3 cellular contexts compared by ENCODE assay signal in the genomic region with DNA sequence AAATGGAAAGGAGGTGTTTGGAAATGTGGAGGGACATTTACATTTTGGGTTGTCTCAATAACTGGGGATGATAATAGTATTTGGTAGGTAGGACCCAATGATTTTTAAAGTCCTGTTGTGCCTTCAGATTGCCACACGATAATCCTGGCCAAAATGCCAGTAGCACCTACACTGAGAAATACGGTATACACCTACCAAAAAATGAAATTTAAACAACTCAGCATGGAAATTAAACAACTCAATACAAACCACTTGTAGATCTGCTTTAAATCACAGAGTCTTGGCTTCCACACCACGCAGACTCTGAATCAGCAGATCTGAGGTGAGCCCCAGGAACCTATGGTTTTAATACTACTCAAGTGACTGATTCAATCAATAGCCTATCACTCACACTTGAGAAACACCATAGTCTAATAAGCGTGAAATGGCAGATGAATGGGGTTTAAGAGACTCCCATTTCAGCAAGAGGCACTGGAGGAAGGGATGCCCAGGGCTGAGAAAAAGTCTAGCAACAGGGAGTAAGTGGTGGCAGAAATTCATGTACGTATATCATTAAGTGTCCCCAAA.
TF ChIP-seq lines count a peak whose summit lies in the region.

No MANE protein-coding gene starts in this region.

TF ChIP-seq in SK-N-SH treated with all-trans-retinoic acid at 6 μM for 48 hours, 23 proteins besides CTCF, POLR2A, EP300 and RAD21:
- TF ChIP-seq ZNF70 (CRISPR knock-in tag; IDR thresholded peaks at IDR 0.05) = no peak
- no peak for TF ChIP-seq RARB (CRISPR knock-in tag; IDR thresholded peaks at IDR 0.05)
- TF ChIP-seq CSDC2 (CRISPR knock-in tag; IDR thresholded peaks at IDR 0.05) = no peak
- TF ChIP-seq, protein P1, sequence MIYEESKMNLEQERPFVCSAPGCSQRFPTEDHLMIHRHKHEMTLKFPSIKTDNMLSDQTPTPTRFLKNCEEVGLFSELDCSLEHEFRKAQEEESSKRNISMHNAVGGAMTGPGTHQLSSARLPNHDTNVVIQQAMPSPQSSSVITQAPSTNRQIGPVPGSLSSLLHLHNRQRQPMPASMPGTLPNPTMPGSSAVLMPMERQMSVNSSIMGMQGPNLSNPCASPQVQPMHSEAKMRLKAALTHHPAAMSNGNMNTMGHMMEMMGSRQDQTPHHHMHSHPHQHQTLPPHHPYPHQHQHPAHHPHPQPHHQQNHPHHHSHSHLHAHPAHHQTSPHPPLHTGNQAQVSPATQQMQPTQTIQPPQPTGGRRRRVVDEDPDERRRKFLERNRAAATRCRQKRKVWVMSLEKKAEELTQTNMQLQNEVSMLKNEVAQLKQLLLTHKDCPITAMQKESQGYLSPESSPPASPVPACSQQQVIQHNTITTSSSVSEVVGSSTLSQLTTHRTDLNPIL (CRISPR knock-in tag; IDR thresholded peaks at IDR 0.05; ENCODE audit: low read depth) = no peak
- no peak for TF ChIP-seq TOX (CRISPR knock-in tag; IDR thresholded peaks at IDR 0.05; ENCODE audit: borderline replicate concordance)
- no peak for TF ChIP-seq ARNTL (CRISPR knock-in tag; IDR thresholded peaks at IDR 0.05; ENCODE audit: borderline replicate concordance, low read depth)
- TF ChIP-seq, protein P2, sequence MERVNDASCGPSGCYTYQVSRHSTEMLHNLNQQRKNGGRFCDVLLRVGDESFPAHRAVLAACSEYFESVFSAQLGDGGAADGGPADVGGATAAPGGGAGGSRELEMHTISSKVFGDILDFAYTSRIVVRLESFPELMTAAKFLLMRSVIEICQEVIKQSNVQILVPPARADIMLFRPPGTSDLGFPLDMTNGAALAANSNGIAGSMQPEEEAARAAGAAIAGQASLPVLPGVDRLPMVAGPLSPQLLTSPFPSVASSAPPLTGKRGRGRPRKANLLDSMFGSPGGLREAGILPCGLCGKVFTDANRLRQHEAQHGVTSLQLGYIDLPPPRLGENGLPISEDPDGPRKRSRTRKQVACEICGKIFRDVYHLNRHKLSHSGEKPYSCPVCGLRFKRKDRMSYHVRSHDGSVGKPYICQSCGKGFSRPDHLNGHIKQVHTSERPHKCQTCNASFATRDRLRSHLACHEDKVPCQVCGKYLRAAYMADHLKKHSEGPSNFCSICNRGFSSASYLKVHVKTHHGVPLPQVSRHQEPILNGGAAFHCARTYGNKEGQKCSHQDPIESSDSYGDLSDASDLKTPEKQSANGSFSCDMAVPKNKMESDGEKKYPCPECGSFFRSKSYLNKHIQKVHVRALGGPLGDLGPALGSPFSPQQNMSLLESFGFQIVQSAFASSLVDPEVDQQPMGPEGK (CRISPR knock-in tag; IDR thresholded peaks at IDR 0.05; ENCODE audit: borderline replicate concordance) = no peak
- no peak for TF ChIP-seq ISL1 (CRISPR knock-in tag; IDR thresholded peaks at IDR 0.05)
- TF ChIP-seq PPARA (CRISPR knock-in tag; IDR thresholded peaks at IDR 0.05; ENCODE audit: borderline replicate concordance) = no peak
- TF ChIP-seq, protein P3, sequence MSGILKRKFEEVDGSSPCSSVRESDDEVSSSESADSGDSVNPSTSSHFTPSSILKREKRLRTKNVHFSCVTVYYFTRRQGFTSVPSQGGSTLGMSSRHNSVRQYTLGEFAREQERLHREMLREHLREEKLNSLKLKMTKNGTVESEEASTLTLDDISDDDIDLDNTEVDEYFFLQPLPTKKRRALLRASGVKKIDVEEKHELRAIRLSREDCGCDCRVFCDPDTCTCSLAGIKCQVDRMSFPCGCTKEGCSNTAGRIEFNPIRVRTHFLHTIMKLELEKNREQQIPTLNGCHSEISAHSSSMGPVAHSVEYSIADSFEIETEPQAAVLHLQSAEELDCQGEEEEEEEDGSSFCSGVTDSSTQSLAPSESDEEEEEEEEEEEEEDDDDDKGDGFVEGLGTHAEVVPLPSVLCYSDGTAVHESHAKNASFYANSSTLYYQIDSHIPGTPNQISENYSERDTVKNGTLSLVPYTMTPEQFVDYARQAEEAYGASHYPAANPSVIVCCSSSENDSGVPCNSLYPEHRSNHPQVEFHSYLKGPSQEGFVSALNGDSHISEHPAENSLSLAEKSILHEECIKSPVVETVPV (CRISPR knock-in tag; IDR thresholded peaks at IDR 0.05) = no peak
- no peak for TF ChIP-seq ZNF8 (CRISPR knock-in tag; IDR thresholded peaks at IDR 0.05)
- TF ChIP-seq ZFP30 (CRISPR knock-in tag; IDR thresholded peaks at IDR 0.05) = no peak

TF ChIP-seq in SK-N-SH, 30 proteins besides CTCF, POLR2A, EP300 and RAD21:
- TF ChIP-seq NFIC (IDR thresholded peaks at IDR 0.05; ENCODE audit: borderline replicate concordance) (no peak), GABPA (IDR thresholded peaks at IDR 0.05; ENCODE audit: low read depth) (no peak), FOXM1 (IDR thresholded peaks at IDR 0.05; ENCODE audit: low read depth) (no peak), GATA2 (CRISPR knock-in tag; IDR thresholded peaks at IDR 0.05) (no peak), TCF12 (IDR thresholded peaks at IDR 0.05) (no peak), MEF2A (IDR thresholded peaks at IDR 0.05; ENCODE audit: borderline replicate concordance, low read depth) (no peak), SMC3 (IDR thresholded peaks at IDR 0.05; ENCODE audit: low read depth, low read length) (no peak), FOSL2 (IDR thresholded peaks at IDR 0.05; ENCODE audit: borderline replicate concordance, low read depth) (no peak), EZH2phosphoT487 (IDR thresholded peaks at IDR 0.05; ENCODE audit: borderline replicate concordance, low read depth) (no peak), SIN3A (IDR thresholded peaks at IDR 0.05; ENCODE audit: borderline replicate concordance, low read depth, low read length) (no peak), JUND (IDR thresholded peaks at IDR 0.05) (no peak)
- TF ChIP-seq, protein P4, sequence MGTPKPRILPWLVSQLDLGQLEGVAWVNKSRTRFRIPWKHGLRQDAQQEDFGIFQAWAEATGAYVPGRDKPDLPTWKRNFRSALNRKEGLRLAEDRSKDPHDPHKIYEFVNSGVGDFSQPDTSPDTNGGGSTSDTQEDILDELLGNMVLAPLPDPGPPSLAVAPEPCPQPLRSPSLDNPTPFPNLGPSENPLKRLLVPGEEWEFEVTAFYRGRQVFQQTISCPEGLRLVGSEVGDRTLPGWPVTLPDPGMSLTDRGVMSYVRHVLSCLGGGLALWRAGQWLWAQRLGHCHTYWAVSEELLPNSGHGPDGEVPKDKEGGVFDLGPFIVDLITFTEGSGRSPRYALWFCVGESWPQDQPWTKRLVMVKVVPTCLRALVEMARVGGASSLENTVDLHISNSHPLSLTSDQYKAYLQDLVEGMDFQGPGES (IDR thresholded peaks at IDR 0.05; ENCODE audit: low read depth, low read length) = no peak
- TF ChIP-seq, protein P5, sequence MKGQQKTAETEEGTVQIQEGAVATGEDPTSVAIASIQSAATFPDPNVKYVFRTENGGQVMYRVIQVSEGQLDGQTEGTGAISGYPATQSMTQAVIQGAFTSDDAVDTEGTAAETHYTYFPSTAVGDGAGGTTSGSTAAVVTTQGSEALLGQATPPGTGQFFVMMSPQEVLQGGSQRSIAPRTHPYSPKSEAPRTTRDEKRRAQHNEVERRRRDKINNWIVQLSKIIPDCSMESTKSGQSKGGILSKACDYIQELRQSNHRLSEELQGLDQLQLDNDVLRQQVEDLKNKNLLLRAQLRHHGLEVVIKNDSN (IDR thresholded peaks at IDR 0.05; ENCODE audit: borderline replicate concordance, low read depth) = no peak

TF ChIP-seq in K562, 482 proteins besides CTCF, POLR2A, EP300 and RAD21:
- TF ChIP-seq CREM (IDR thresholded peaks at IDR 0.05; ENCODE audit: low read depth) = no peak
- TF ChIP-seq, protein P6, sequence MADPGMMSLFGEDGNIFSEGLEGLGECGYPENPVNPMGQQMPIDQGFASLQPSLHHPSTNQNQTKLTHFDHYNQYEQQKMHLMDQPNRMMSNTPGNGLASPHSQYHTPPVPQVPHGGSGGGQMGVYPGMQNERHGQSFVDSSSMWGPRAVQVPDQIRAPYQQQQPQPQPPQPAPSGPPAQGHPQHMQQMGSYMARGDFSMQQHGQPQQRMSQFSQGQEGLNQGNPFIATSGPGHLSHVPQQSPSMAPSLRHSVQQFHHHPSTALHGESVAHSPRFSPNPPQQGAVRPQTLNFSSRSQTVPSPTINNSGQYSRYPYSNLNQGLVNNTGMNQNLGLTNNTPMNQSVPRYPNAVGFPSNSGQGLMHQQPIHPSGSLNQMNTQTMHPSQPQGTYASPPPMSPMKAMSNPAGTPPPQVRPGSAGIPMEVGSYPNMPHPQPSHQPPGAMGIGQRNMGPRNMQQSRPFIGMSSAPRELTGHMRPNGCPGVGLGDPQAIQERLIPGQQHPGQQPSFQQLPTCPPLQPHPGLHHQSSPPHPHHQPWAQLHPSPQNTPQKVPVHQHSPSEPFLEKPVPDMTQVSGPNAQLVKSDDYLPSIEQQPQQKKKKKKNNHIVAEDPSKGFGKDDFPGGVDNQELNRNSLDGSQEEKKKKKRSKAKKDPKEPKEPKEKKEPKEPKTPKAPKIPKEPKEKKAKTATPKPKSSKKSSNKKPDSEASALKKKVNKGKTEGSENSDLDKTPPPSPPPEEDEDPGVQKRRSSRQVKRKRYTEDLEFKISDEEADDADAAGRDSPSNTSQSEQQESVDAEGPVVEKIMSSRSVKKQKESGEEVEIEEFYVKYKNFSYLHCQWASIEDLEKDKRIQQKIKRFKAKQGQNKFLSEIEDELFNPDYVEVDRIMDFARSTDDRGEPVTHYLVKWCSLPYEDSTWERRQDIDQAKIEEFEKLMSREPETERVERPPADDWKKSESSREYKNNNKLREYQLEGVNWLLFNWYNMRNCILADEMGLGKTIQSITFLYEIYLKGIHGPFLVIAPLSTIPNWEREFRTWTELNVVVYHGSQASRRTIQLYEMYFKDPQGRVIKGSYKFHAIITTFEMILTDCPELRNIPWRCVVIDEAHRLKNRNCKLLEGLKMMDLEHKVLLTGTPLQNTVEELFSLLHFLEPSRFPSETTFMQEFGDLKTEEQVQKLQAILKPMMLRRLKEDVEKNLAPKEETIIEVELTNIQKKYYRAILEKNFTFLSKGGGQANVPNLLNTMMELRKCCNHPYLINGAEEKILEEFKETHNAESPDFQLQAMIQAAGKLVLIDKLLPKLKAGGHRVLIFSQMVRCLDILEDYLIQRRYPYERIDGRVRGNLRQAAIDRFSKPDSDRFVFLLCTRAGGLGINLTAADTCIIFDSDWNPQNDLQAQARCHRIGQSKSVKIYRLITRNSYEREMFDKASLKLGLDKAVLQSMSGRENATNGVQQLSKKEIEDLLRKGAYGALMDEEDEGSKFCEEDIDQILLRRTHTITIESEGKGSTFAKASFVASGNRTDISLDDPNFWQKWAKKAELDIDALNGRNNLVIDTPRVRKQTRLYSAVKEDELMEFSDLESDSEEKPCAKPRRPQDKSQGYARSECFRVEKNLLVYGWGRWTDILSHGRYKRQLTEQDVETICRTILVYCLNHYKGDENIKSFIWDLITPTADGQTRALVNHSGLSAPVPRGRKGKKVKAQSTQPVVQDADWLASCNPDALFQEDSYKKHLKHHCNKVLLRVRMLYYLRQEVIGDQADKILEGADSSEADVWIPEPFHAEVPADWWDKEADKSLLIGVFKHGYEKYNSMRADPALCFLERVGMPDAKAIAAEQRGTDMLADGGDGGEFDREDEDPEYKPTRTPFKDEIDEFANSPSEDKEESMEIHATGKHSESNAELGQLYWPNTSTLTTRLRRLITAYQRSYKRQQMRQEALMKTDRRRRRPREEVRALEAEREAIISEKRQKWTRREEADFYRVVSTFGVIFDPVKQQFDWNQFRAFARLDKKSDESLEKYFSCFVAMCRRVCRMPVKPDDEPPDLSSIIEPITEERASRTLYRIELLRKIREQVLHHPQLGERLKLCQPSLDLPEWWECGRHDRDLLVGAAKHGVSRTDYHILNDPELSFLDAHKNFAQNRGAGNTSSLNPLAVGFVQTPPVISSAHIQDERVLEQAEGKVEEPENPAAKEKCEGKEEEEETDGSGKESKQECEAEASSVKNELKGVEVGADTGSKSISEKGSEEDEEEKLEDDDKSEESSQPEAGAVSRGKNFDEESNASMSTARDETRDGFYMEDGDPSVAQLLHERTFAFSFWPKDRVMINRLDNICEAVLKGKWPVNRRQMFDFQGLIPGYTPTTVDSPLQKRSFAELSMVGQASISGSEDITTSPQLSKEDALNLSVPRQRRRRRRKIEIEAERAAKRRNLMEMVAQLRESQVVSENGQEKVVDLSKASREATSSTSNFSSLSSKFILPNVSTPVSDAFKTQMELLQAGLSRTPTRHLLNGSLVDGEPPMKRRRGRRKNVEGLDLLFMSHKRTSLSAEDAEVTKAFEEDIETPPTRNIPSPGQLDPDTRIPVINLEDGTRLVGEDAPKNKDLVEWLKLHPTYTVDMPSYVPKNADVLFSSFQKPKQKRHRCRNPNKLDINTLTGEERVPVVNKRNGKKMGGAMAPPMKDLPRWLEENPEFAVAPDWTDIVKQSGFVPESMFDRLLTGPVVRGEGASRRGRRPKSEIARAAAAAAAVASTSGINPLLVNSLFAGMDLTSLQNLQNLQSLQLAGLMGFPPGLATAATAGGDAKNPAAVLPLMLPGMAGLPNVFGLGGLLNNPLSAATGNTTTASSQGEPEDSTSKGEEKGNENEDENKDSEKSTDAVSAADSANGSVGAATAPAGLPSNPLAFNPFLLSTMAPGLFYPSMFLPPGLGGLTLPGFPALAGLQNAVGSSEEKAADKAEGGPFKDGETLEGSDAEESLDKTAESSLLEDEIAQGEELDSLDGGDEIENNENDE (IDR thresholded peaks at IDR 0.05; ENCODE audit: low read depth, low read length) = peak; percentile 90
- TF ChIP-seq CBX8 (IDR thresholded peaks at IDR 0.05; ENCODE audit: borderline replicate concordance, extremely low read depth, low read depth, low read length, poor library complexity, severe bottlenecking) = no peak
- TF ChIP-seq, protein P7, sequence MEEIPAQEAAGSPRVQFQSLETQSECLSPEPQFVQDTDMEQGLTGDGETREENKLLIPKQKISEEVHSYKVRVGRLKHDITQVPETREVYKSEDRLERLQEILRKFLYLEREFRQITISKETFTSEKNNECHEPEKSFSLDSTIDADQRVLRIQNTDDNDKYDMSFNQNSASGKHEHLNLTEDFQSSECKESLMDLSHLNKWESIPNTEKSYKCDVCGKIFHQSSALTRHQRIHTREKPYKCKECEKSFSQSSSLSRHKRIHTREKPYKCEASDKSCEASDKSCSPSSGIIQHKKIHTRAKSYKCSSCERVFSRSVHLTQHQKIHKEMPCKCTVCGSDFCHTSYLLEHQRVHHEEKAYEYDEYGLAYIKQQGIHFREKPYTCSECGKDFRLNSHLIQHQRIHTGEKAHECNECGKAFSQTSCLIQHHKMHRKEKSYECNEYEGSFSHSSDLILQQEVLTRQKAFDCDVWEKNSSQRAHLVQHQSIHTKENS (CRISPR knock-in tag; IDR thresholded peaks at IDR 0.05) = no peak
- TF ChIP-seq RCOR1 (IDR thresholded peaks at IDR 0.05; ENCODE audit: borderline replicate concordance in 1 of 2, low read depth in 2 of 2, low read length in 2 of 2) = no peak
- TF ChIP-seq BRCA1 (IDR thresholded peaks at IDR 0.05) = no peak
- TF ChIP-seq BRCA1 (CRISPR knock-in tag; IDR thresholded peaks at IDR 0.05) = no peak
TF ChIP-seq in K562: peak in this region for 1.
